Comparison of ENCODE assay signal across 21 cellular contexts in genomic region chr16:57365826-57366536, GRCh38. TPM values are rescaled to one million over a fixed set of nuclear protein-coding genes. Genes with fewer than 3 reads are reported as not detected.
DNase-seq lines count a peak whose midpoint lies in the region; ATAC-seq, FAIRE-seq and TF ChIP-seq lines count a peak whose summit lies in the region.
"Had no signal": no experiment of that assay in that cellular context is flagged by ENCODE, and none has a peak within 500 bp of the region (broad histone marks: within the 10 kb centered on the region; RNA-seq: fewer than 3 reads in every experiment).

No MANE protein-coding gene starts in this region.

- CTCF ChIA-PET in Calu3 (lab: Charles Lee): interaction anchor here (1.3 kb wide), 1 partner anchor 11 kb away, joined by 3 read pairs; no protein-coding TSS in a partner anchor
- CTCF ChIA-PET in endothelial cell of umbilical vein (lab: Charles Lee): interaction anchor here (1.0 to 1.4 kb wide), 3 partner anchors 24 to 65 kb away, joined by 3 to 5 read pairs (median 5); no protein-coding TSS in a partner anchor

- ATAC-seq in RWPE2 (ENCODE audit: low read depth): no peak
- ATAC-seq: Right ventricle myocardium inferior had no signal

- no peak overlapping the region for H3K4me3 Mint-ChIP-seq in Calu3 (ENCODE audit: low read depth, unreplicated experiment)
- no peak overlapping the region for H3K4me3 Mint-ChIP-seq in activated T-cell treated with anti-CD3 and anti-CD28 coated beads, Interleukin-2, amount 50 U/mL, for 24 hours
- H3K4me3 Mint-ChIP-seq: CD14-positive monocyte had no signal

- no peaks in the 10 kb centered on the region for H3K27me3 Mint-ChIP-seq in Calu3 (ENCODE audit: unreplicated experiment)
- peaks cover 12% of the 10 kb centered on the region for H3K27me3 Mint-ChIP-seq in activated T-cell treated with anti-CD3 and anti-CD28 coated beads, Interleukin-2, amount 50 U/mL, for 24 hours

- no peak overlapping the region for H3K4me3 ChIP-seq in RWPE2 (ENCODE audit: severe bottlenecking)
- H3K4me3 ChIP-seq in endothelial cell of umbilical vein (replicated peaks in 1 of 3; ENCODE audit: insufficient read depth in 1 of 3, low read depth in 1 of 3, low read length in 3 of 3): no peak overlapping the region
- H3K4me3 ChIP-seq: Peyer's patch had no signal

- H2AFZ ChIP-seq in endothelial cell of umbilical vein (ENCODE audit: low read depth, low read length): no peak overlapping the region

- no peaks in the 10 kb centered on the region for H4K20me1 ChIP-seq in endothelial cell of umbilical vein (replicated peaks; ENCODE audit: control insufficient read depth, extremely low read depth, insufficient read depth, low read length)

- BruUV-seq in Calu3 (replicated peaks; lab: Mats Ljungman, UMichigan) (no TSS peak), endothelial cell of umbilical vein (replicated peaks; lab: Mats Ljungman, UMichigan) (no TSS peak)

- H3K27ac ChIP-seq in RWPE2 (ENCODE audit: poor library complexity, severe bottlenecking) (no peak overlapping the region), endothelial cell of umbilical vein (ENCODE audit: insufficient read depth, low read depth, low read length) (no peak overlapping the region)
- H3K27ac ChIP-seq: Peyer's patch had no signal

- POLR2A ChIA-PET in endothelial cell of umbilical vein (lab: Charles Lee): no interaction called here

- H3K4me1 Mint-ChIP-seq in Calu3 (ENCODE audit: low read depth, unreplicated experiment): peaks cover 41% of the 10 kb centered on the region
- no peaks in the 10 kb centered on the region for H3K4me1 Mint-ChIP-seq in activated T-cell treated with anti-CD3 and anti-CD28 coated beads, Interleukin-2, amount 50 U/mL, for 24 hours (ENCODE audit: low read depth)

- H3K9me1 ChIP-seq in endothelial cell of umbilical vein (replicated peaks; ENCODE audit: control insufficient read depth, extremely low read depth, insufficient read depth, low read length): no peaks in the 10 kb centered on the region

- no peak for TF ChIP-seq POLR2A in endothelial cell of umbilical vein (IDR thresholded peaks at IDR 0.05; ENCODE audit: low read depth, low read length)

- H3K36me3 Mint-ChIP-seq in Calu3 (ENCODE audit: insufficient read depth, unreplicated experiment): peaks cover 8% of the 10 kb centered on the region
- no peaks in the 10 kb centered on the region for H3K36me3 Mint-ChIP-seq in activated T-cell treated with anti-CD3 and anti-CD28 coated beads, Interleukin-2, amount 50 U/mL, for 24 hours (ENCODE audit: low read depth)
- H3K36me3 Mint-ChIP-seq: CD14-positive monocyte had no signal

- dilution Hi-C loops in endothelial cell of umbilical vein (cut with MboI; ENCODE audit: extremely low pct_ligation_motif_present, low sequenced_read_pairs): no loop called here

- DNase-seq in AG20443 (ENCODE audit: low spot score) (peak; percentile 4), Calu3 (no peak), RWPE2 (ENCODE audit: low spot score) (peak; percentile 37), endothelial cell of umbilical vein (ENCODE audit: low read depth, low spot score) (no peak), SKM-1 treated with dmso at 0.1 percent for 144 hours (lab: John Stamatoyannopoulos, UW; ENCODE audit: unreplicated experiment) (no peak)
- no peak for DNase-seq in activated T-cell treated with anti-CD3 and anti-CD28 coated beads, Interleukin-2, amount 50 U/mL, for 24 hours
- DNase-seq in NK-92 treated with Interleukin-12 subunit alpha and Interleukin-12 subunit beta, amount 100 ng/mL, for 24 hours (lab: John Stamatoyannopoulos, UW): no peak
- DNase-seq: ACHN, AML-193, DMS79 treated with DMSO at 0.1 percent for 48 hours, KBM-7, MV-4-11, NCI-H187, NCI-H2227 treated with DMSO at 0.1 percent for 48 hours, NCI-H510A treated with DMSO at 0.1 percent for 48 hours, Peyer's patch, SW 1271 had no signal

- no peak overlapping the region for H3K4me2 ChIP-seq in endothelial cell of umbilical vein (ENCODE audit: insufficient read depth, low read length)

- peak overlapping the region; percentile 68 for H3K27ac Mint-ChIP-seq in Calu3 (ENCODE audit: unreplicated experiment)
- H3K27ac Mint-ChIP-seq in activated T-cell treated with anti-CD3 and anti-CD28 coated beads, Interleukin-2, amount 50 U/mL, for 24 hours: no peak overlapping the region

- H3K36me3 ChIP-seq in RWPE2 (ENCODE audit: low read depth) (no peaks in the 10 kb centered on the region), endothelial cell of umbilical vein (ENCODE audit: control insufficient read depth in 2 of 2, extremely low read depth in 1 of 2, insufficient read depth in 2 of 2, low read length in 2 of 2) (no peaks in the 10 kb centered on the region)
- H3K36me3 ChIP-seq: Peyer's patch had no signal

- TF ChIP-seq CTCF in Calu3 (IDR thresholded peaks at IDR 0.05; ENCODE audit: unreplicated experiment): no peak
- TF ChIP-seq CTCF in RWPE2 (IDR thresholded peaks at IDR 0.05; ENCODE audit: poor library complexity, severe bottlenecking): no peak
- TF ChIP-seq CTCF in endothelial cell of umbilical vein (IDR thresholded peaks at IDR 0.05; ENCODE audit: extremely low read depth in 1 of 2, insufficient read depth in 1 of 2, low read depth in 1 of 2, low read length in 2 of 2): no peak

- FAIRE-seq in endothelial cell of umbilical vein (lab: Jason Lieb, UNC): peak; percentile 38

- peaks cover 3% of the 10 kb centered on the region for H3K4me1 ChIP-seq in RWPE2 (ENCODE audit: insufficient read depth, poor library complexity, severe bottlenecking)
- peaks cover 19% of the 10 kb centered on the region for H3K4me1 ChIP-seq in endothelial cell of umbilical vein (ENCODE audit: control insufficient read depth, extremely low read depth, insufficient read depth, low read length)
- H3K4me1 ChIP-seq: Peyer's patch had no signal

- intact Hi-C loops in Calu3 (cut with micrococcal nuclease; ENCODE audit: unreplicated experiment): loop anchor here (2.0 kb wide), 1 partner anchor 61 kb away; no protein-coding TSS in a partner anchor
- intact Hi-C loops in endothelial cell of umbilical vein (cut with micrococcal nuclease): no loop called here

- H3K9me3 ChIP-seq in RWPE2 (ENCODE audit: severe bottlenecking) (no peaks in the 10 kb centered on the region), endothelial cell of umbilical vein (replicated peaks; ENCODE audit: control insufficient read depth, insufficient read depth, low read length) (no peaks in the 10 kb centered on the region)
- H3K9me3 ChIP-seq: Peyer's patch had no signal

- H3K9me3 Mint-ChIP-seq in Calu3 (ENCODE audit: low read depth, unreplicated experiment): no peaks in the 10 kb centered on the region
- no peaks in the 10 kb centered on the region for H3K9me3 Mint-ChIP-seq in activated T-cell treated with anti-CD3 and anti-CD28 coated beads, Interleukin-2, amount 50 U/mL, for 24 hours
- H3K9me3 Mint-ChIP-seq: CD14-positive monocyte had no signal

- no peaks in the 10 kb centered on the region for H3K79me2 ChIP-seq in endothelial cell of umbilical vein (ENCODE audit: control insufficient read depth, insufficient read depth, low read length)

- no peak overlapping the region for H3K9ac ChIP-seq in endothelial cell of umbilical vein (replicated peaks; ENCODE audit: extremely low read depth, insufficient read depth, low read length)

- H3K27me3 ChIP-seq in RWPE2 (ENCODE audit: insufficient read depth, poor library complexity, severe bottlenecking) (no peaks in the 10 kb centered on the region), endothelial cell of umbilical vein (ENCODE audit: control insufficient read depth in 2 of 2, insufficient read depth in 2 of 2, low read length in 2 of 2) (peaks cover 0 to 1% of the 10 kb centered on the region in 2 experiments)
- H3K27me3 ChIP-seq: Peyer's patch had no signal

TF ChIP-seq in endothelial cell of umbilical vein, 7 proteins besides CTCF, POLR2A, EP300 and RAD21 (continues in another document):
- TF ChIP-seq, protein P1, sequence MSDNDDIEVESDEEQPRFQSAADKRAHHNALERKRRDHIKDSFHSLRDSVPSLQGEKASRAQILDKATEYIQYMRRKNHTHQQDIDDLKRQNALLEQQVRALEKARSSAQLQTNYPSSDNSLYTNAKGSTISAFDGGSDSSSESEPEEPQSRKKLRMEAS (IDR thresholded peaks at IDR 0.05; ENCODE audit: insufficient read depth, insufficient read length): no peak
- no peak for TF ChIP-seq FOS (IDR thresholded peaks at IDR 0.05; ENCODE audit: borderline replicate concordance, insufficient read depth, low read length)
- no peak for TF ChIP-seq POLR2AphosphoS5 (IDR thresholded peaks at IDR 0.05; ENCODE audit: insufficient read depth, low read depth, low read length)
- TF ChIP-seq MYC (IDR thresholded peaks at IDR 0.05; ENCODE audit: low read depth, low read length): no peak

RNA-seq across cellular contexts. Expression of gene CX3CL1, which starts 6.3 kb away (rescaled TPM):
- 17.6 and 41.4 TPM in 2 replicates for total RNA-seq in Calu3 (2022)
- total RNA-seq in endothelial cell of umbilical vein: 1.2 and 2.3 TPM in 2 replicates
- polyA plus RNA-seq in endothelial cell of umbilical vein: 2.0 TPM in 2 replicates
- 1.2 and 2.5 TPM in 2 replicates for polyA plus RNA-seq in endothelial cell of umbilical vein (2011; cell fraction: cytosol; rRNA removed)
- polyA plus RNA-seq in endothelial cell of umbilical vein (2011; cell fraction: nucleus; rRNA removed): 0.65 and 1.1 TPM in 2 replicates
- 0.66 and 1.6 TPM in 2 replicates for polyA plus RNA-seq in endothelial cell of umbilical vein (2012)
- 0.96 and 1.6 TPM in 2 replicates for polyA minus RNA-seq in endothelial cell of umbilical vein
- polyA minus RNA-seq in endothelial cell of umbilical vein (2011; cell fraction: cytosol; rRNA and poly(A)+ RNA removed): not detected
- polyA minus RNA-seq in endothelial cell of umbilical vein (2011; cell fraction: nucleus; rRNA and poly(A)+ RNA removed): 0.29 and 0.53 TPM in 2 replicates
- polyA plus RNA-seq: CD14-positive monocyte had no signal

RNA-seq across cellular contexts. Expression of gene CCL22, which starts 7.4 kb away (rescaled TPM):
- total RNA-seq in Calu3 (2022) (2.6 and 4.5 TPM in 2 replicates), endothelial cell of umbilical vein (not detected in 2 replicates)
- not detected in 2 replicates for polyA plus RNA-seq in endothelial cell of umbilical vein
- polyA plus RNA-seq in endothelial cell of umbilical vein (2011; cell fraction: cytosol; rRNA removed): not detected in 2 replicates
- not detected in 2 replicates for polyA plus RNA-seq in endothelial cell of umbilical vein (2011; cell fraction: nucleus; rRNA removed)
- not detected in 2 replicates for polyA plus RNA-seq in endothelial cell of umbilical vein (2012)
- not detected in 2 replicates for polyA minus RNA-seq in endothelial cell of umbilical vein
- polyA minus RNA-seq in endothelial cell of umbilical vein (2011; cell fraction: cytosol; rRNA and poly(A)+ RNA removed): not detected
- not detected in 2 replicates for polyA minus RNA-seq in endothelial cell of umbilical vein (2011; cell fraction: nucleus; rRNA and poly(A)+ RNA removed)
- total RNA-seq: H4, Right ventricle myocardium inferior, SK-MEL-5 had no signal

RNA-seq across cellular contexts. Expression of gene CCL17, which starts 38.6 kb away (rescaled TPM):
- total RNA-seq in Calu3 (2022) (not detected in 2 replicates), endothelial cell of umbilical vein (not detected in 2 replicates)
- not detected in 2 replicates for polyA plus RNA-seq in endothelial cell of umbilical vein
- not detected in 2 replicates for polyA plus RNA-seq in endothelial cell of umbilical vein (2011; cell fraction: cytosol; rRNA removed)
- polyA plus RNA-seq in endothelial cell of umbilical vein (2011; cell fraction: nucleus; rRNA removed): not detected in 2 replicates
- polyA plus RNA-seq in endothelial cell of umbilical vein (2012): not detected in 2 replicates
- not detected in 2 replicates for polyA minus RNA-seq in endothelial cell of umbilical vein
- polyA minus RNA-seq in endothelial cell of umbilical vein (2011; cell fraction: cytosol; rRNA and poly(A)+ RNA removed): not detected
- not detected in 2 replicates for polyA minus RNA-seq in endothelial cell of umbilical vein (2011; cell fraction: nucleus; rRNA and poly(A)+ RNA removed)
- total RNA-seq: H4, Peyer's patch, Right ventricle myocardium inferior had no signal
- polyA plus RNA-seq: CD14-positive monocyte had no signal

Comparison
In these comparisons a context has a peak if more than half of its experiments do, and no peak if none do; other contexts are left out.
1. DNase-seq: peak in AG20443 (single experiment) and RWPE2 (single experiment); none in Calu3 (single experiment), endothelial cell of umbilical vein (single experiment), activated T-cell treated with anti-CD3 and anti-CD28 coated beads, Interleukin-2, amount 50 U/mL, for 24 hours (single experiment), NK-92 treated with Interleukin-12 subunit alpha and Interleukin-12 subunit beta, amount 100 ng/mL, for 24 hours (single experiment) and SKM-1 treated with dmso at 0.1 percent for 144 hours (single experiment).